ENCODE assay signal across 12 cellular contexts in genomic region chr6:33744895-33745546, GRCh38. TPM values are rescaled to one million over a fixed set of nuclear protein-coding genes. Genes with fewer than 3 reads are reported as not detected.
DNase-seq lines count a peak whose midpoint lies in the region; ATAC-seq and TF ChIP-seq lines count a peak whose summit lies in the region.
"Had no signal": no experiment of that assay in that cellular context is flagged by ENCODE, and none has a peak within 500 bp of the region (broad histone marks: within the 10 kb centered on the region; RNA-seq: fewer than 3 reads in every experiment).

No MANE protein-coding gene starts in this region.

- TF ChIP-seq CTCF in gastroesophageal sphincter (IDR thresholded peaks at IDR 0.05): no peak

- ATAC-seq in gastroesophageal sphincter (no peak), GM18498 (IDR thresholded peaks at IDR 0.05; ENCODE audit: unreplicated experiment) (no peak)

- H3K27me3 ChIP-seq in gastroesophageal sphincter (peaks cover 42% of the 10 kb centered on the region), rectal smooth muscle tissue (ENCODE audit: control insufficient read depth, insufficient read depth, low read length) (no peaks in the 10 kb centered on the region), MG63 (no peaks in the 10 kb centered on the region)

- H3K27ac ChIP-seq in gastroesophageal sphincter: peak overlapping the region in 3 of 4 donors; percentile 51 to 68 (median 53)
- peak overlapping the region; percentile 90 for H3K27ac ChIP-seq in rectal smooth muscle tissue (ENCODE audit: low read depth, low read length)

- DNase-seq in ELF-1 (ENCODE audit: low read depth, low spot score) (peak; percentile 47), NCI-H524 (lab: John Stamatoyannopoulos, UW) (peak; percentile 97), MG63 (no peak), iPS-NIHi7 (ENCODE audit: extremely low spot score) (no peak)
- DNase-seq in activated T-cell treated with anti-CD3 and anti-CD28 coated beads, Interleukin-2, amount 50 U/mL, for 1 hour: no peak

- WGBS in gastroesophageal sphincter (ENCODE audit: low coverage in 1 of 2), 2 donors: 70 to 80% methylated on average over 2 to 7 of the region's 13 CpGs

- H3K9me3 ChIP-seq in gastroesophageal sphincter: no peaks in the 10 kb centered on the region
- H3K9me3 ChIP-seq in MG63: no peaks in the 10 kb centered on the region

- H3K9ac ChIP-seq in rectal smooth muscle tissue (ENCODE audit: low read length): no peak overlapping the region

- peaks cover 0 to 19% (median 0%) of the 10 kb centered on the region in 3 donors for H3K4me1 ChIP-seq in gastroesophageal sphincter
- H3K4me1 ChIP-seq in rectal smooth muscle tissue (ENCODE audit: control insufficient read depth, insufficient read depth, low read length): peaks cover 12% of the 10 kb centered on the region

- peak overlapping the region in 1 of 2 donors; percentile 41 for H3K4me3 ChIP-seq in gastroesophageal sphincter
- no peak overlapping the region for H3K4me3 ChIP-seq in rectal smooth muscle tissue (ENCODE audit: low read length)
- no peak overlapping the region for H3K4me3 ChIP-seq in MG63

- H3K36me3 ChIP-seq in gastroesophageal sphincter: no peaks in the 10 kb centered on the region
- H3K36me3 ChIP-seq in rectal smooth muscle tissue (ENCODE audit: control insufficient read depth, insufficient read depth, low read length): no peaks in the 10 kb centered on the region
- H3K36me3 ChIP-seq in MG63: no peaks in the 10 kb centered on the region

- no peak for TF ChIP-seq POLR2A in gastroesophageal sphincter (IDR thresholded peaks at IDR 0.05)

- no peak for TF ChIP-seq EP300 in gastroesophageal sphincter (IDR thresholded peaks at IDR 0.05)

RNA-seq across cellular contexts. Expression of gene IP6K3, which starts 1.7 kb away (rescaled TPM):
- total RNA-seq in gastroesophageal sphincter: 1 to 10 TPM in 3 of 4 donors, under 1 TPM in 1; 0.32 to 5.5 (median 2.8) TPM
- not detected in 2 replicates for total RNA-seq in MG63 (2014; rRNA removed; shearing (Covaris generic); ENCODE audit: low replicate concordance)
- total RNA-seq: activated T-cell treated with anti-CD3 and anti-CD28 coated beads, Interleukin-2, amount 50 U/mL, for 4 hours; naive thymus-derived CD8-positive, alpha-beta T cell had no signal

RNA-seq across cellular contexts. Expression of gene UQCC2, which starts 33.5 kb away (rescaled TPM):
- 10 to 100 TPM; 14.5 to 25.3 (median 17.7) TPM for total RNA-seq in gastroesophageal sphincter
- 10.8 and 36.4 TPM in 2 replicates for total RNA-seq in MG63 (2014; rRNA removed; shearing (Covaris generic); ENCODE audit: low replicate concordance)

RNA-seq across cellular contexts. Expression of gene LEMD2, which starts 43.9 kb away (rescaled TPM):
- 10 to 100 TPM; 47.3 to 50.9 (median 49.9) TPM for total RNA-seq in gastroesophageal sphincter
- total RNA-seq in MG63 (2014; rRNA removed; shearing (Covaris generic); ENCODE audit: low replicate concordance): 30.5 and 36.0 TPM in 2 replicates

RNA-seq across cellular contexts. Expression of gene MLN, which starts 58.8 kb away (rescaled TPM):
- not detected for total RNA-seq in gastroesophageal sphincter
- not detected in 2 replicates for total RNA-seq in MG63 (2014; rRNA removed; shearing (Covaris generic); ENCODE audit: low replicate concordance)
- total RNA-seq: activated T-cell treated with anti-CD3 and anti-CD28 coated beads, Interleukin-2, amount 50 U/mL, for 4 hours; esophagus mucosa; naive thymus-derived CD8-positive, alpha-beta T cell; RPMI7951 had no signal

Comparison
In these comparisons a context has a peak if more than half of its experiments do, and no peak if none do; other contexts are left out.
1. DNase-seq: peak in ELF-1 (single experiment) and NCI-H524 (2 of 2); none in activated T-cell treated with anti-CD3 and anti-CD28 coated beads, Interleukin-2, amount 50 U/mL, for 1 hour (single experiment), MG63 (single experiment) and iPS-NIHi7 (single experiment).